In genomic region chr16:3086596-3087242, GRCh38 we compare ENCODE assay signal across 11 cellular contexts. TPM values are rescaled to one million over a fixed set of nuclear protein-coding genes. Genes with fewer than 3 reads are reported as not detected.
DNase-seq lines count a peak whose midpoint lies in the region; ATAC-seq lines count a peak whose summit lies in the region.
"Had no signal": no experiment of that assay in that cellular context is flagged by ENCODE, and none has a peak within 500 bp of the region (broad histone marks: within the 10 kb centered on the region; RNA-seq: fewer than 3 reads in every experiment).

No MANE protein-coding gene starts in this region.

- H3K27me3 ChIP-seq in mucosa of rectum (ENCODE audit: control insufficient read depth in 2 of 2, insufficient read depth in 2 of 2, low read length in 2 of 2): peaks cover 0 to 2% of the 10 kb centered on the region in 2 donors

- H3K36me3 ChIP-seq in mucosa of rectum (ENCODE audit: control insufficient read depth in 2 of 2, insufficient read depth in 2 of 2, low read length in 2 of 2): no peaks in the 10 kb centered on the region

- peak overlapping the region in 1 of 2 donors; percentile 32 for H3K9ac ChIP-seq in mucosa of rectum (ENCODE audit: low read depth in 1 of 2, low read length in 2 of 2)

- DNase-seq in stimulated activated CD4-positive, alpha-beta T cell treated with anti-CD3 and anti-CD28 coated beads, Interleukin-15, amount 100 ng/mL, for 24 hours: peak; percentile 37
- DNase-seq in stimulated activated CD4-positive, alpha-beta T cell treated with anti-CD3 and anti-CD28 coated beads, Interleukin-2, amount 100 ng/mL, for 24 hours: no peak
- DNase-seq in dermis blood vessel endothelial cell: peak; percentile 71
- no peak for DNase-seq in DMS53 treated with DMSO at 0.1 percent for 48 hours (lab: John Stamatoyannopoulos, UW; ENCODE audit: unreplicated experiment)
- no peak for DNase-seq in Ammon's horn (ENCODE audit: low spot score)
- DNase-seq: activated CD4-positive, alpha-beta T cell treated with anti-CD3 and anti-CD28 coated beads, Interleukin-2, amount 50 U/mL, for 4 hours; NK-92 treated with Interleukin-12 subunit alpha and Interleukin-12 subunit beta, amount 100 ng/mL, for 24 hours had no signal

- H3K27ac ChIP-seq in mucosa of rectum (ENCODE audit: low read depth in 2 of 2, low read length in 2 of 2): peak overlapping the region in 1 of 2 donors; percentile 58
- H3K27ac ChIP-seq: C4-2B had no signal

- no peaks in the 10 kb centered on the region for H3K9me3 ChIP-seq in mucosa of rectum (ENCODE audit: control insufficient read depth in 2 of 2, low read length in 2 of 2)

- peak overlapping the region; percentile 21 to 31 for H3K4me3 ChIP-seq in mucosa of rectum (ENCODE audit: low read length in 2 of 2)

- peaks cover 0 to 13% of the 10 kb centered on the region in 2 donors for H3K4me1 ChIP-seq in mucosa of rectum (ENCODE audit: control insufficient read depth in 2 of 2, insufficient read depth in 2 of 2, low read length in 2 of 2)

- ATAC-seq in GM21447 (IDR thresholded peaks at IDR 0.05; ENCODE audit: unreplicated experiment) (no peak), GM18498 (IDR thresholded peaks at IDR 0.05; ENCODE audit: unreplicated experiment) (no peak)

RNA-seq across cellular contexts. Expression of gene ZSCAN10, which starts 12.4 kb away (rescaled TPM):
- not detected in 2 replicates for total RNA-seq in dermis blood vessel endothelial cell

RNA-seq across cellular contexts. Expression of gene IL32, which starts 21.3 kb away (rescaled TPM):
- 29.5 and 133 TPM in 2 replicates for total RNA-seq in dermis blood vessel endothelial cell

RNA-seq across cellular contexts. Expression of gene ZNF205, which starts 25.7 kb away (rescaled TPM):
- total RNA-seq in dermis blood vessel endothelial cell: 26.2 and 30.2 TPM in 2 replicates

RNA-seq across cellular contexts. Expression of gene MMP25, which starts 40.4 kb away (rescaled TPM):
- 0.09 TPM in 1 of 2 replicates, not detected in the other for total RNA-seq in dermis blood vessel endothelial cell

RNA-seq across cellular contexts. Expression of gene ZNF213, which starts 48.1 kb away (rescaled TPM):
- total RNA-seq in dermis blood vessel endothelial cell: 6.6 and 14.6 TPM in 2 replicates

Comparison
In these comparisons a context has a peak if more than half of its experiments do, and no peak if none do; other contexts are left out.
1. DNase-seq: peak in stimulated activated CD4-positive, alpha-beta T cell treated with anti-CD3 and anti-CD28 coated beads, Interleukin-15, amount 100 ng/mL, for 24 hours (single experiment) and dermis blood vessel endothelial cell (single experiment); none in stimulated activated CD4-positive, alpha-beta T cell treated with anti-CD3 and anti-CD28 coated beads, Interleukin-2, amount 100 ng/mL, for 24 hours (0 of 2), DMS53 treated with DMSO at 0.1 percent for 48 hours (single experiment) and Ammon's horn (single experiment).